Comparison of ENCODE assay signal across 1 cellular context in the genomic region with DNA sequence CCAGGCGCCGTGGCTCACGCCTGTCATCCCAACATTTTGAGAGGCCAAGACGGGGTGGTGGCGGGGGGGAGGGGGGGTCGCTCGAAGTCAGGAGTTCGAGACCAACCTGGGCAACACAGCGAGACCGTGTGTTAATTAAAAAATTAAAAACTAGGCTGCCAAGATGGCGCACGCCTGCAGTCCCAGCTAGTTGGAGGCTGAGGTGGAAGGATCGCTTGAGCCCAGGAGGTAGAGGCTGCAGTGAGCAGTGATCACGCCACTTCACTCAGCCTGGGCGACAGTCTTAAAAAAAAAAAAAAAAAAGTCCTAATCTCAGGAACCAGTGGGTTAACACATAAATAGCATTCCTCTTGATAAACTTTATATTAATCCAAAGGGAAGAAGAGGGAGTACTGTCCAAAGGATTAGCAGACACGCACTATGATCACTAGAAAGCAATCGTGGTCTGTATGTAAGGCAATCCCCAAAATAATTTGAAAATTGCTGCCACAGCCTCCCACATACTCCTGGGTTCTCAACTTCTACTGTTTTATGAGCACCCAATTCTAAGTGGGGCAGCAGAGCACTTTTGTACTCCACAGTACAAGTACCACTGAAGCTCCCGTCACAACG.
TF ChIP-seq lines count a peak whose summit lies in the region.

No MANE protein-coding gene starts in this region.

TF ChIP-seq in IMR-90, 13 proteins besides CTCF, POLR2A, EP300 and RAD21:
- no peak for TF ChIP-seq RFX5 (IDR thresholded peaks at IDR 0.05; ENCODE audit: low read depth, low read length)
- no peak for TF ChIP-seq MXI1 (IDR thresholded peaks at IDR 0.05; ENCODE audit: borderline replicate concordance, low read depth, low read length)
- no peak for TF ChIP-seq CHD1 (IDR thresholded peaks at IDR 0.05; ENCODE audit: low read depth, low read length)
- no peak for TF ChIP-seq NFE2L2 (IDR thresholded peaks at IDR 0.05; ENCODE audit: low read depth, low read length)
- TF ChIP-seq, protein P1, sequence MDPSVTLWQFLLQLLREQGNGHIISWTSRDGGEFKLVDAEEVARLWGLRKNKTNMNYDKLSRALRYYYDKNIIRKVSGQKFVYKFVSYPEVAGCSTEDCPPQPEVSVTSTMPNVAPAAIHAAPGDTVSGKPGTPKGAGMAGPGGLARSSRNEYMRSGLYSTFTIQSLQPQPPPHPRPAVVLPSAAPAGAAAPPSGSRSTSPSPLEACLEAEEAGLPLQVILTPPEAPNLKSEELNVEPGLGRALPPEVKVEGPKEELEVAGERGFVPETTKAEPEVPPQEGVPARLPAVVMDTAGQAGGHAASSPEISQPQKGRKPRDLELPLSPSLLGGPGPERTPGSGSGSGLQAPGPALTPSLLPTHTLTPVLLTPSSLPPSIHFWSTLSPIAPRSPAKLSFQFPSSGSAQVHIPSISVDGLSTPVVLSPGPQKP (IDR thresholded peaks at IDR 0.05; ENCODE audit: borderline replicate concordance, low read depth, low read length) = no peak
- TF ChIP-seq, protein P2, sequence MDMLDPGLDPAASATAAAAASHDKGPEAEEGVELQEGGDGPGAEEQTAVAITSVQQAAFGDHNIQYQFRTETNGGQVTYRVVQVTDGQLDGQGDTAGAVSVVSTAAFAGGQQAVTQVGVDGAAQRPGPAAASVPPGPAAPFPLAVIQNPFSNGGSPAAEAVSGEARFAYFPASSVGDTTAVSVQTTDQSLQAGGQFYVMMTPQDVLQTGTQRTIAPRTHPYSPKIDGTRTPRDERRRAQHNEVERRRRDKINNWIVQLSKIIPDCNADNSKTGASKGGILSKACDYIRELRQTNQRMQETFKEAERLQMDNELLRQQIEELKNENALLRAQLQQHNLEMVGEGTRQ (IDR thresholded peaks at IDR 0.05; ENCODE audit: low read depth, low read length) = no peak
- no peak for TF ChIP-seq SMC3 (IDR thresholded peaks at IDR 0.05; ENCODE audit: low read depth, low read length)
- TF ChIP-seq MAZ (IDR thresholded peaks at IDR 0.05; ENCODE audit: borderline replicate concordance, low read depth, low read length) = no peak
- TF ChIP-seq BHLHE40 (IDR thresholded peaks at IDR 0.05; ENCODE audit: low read depth, low read length) = no peak
- no peak for TF ChIP-seq RCOR1 (IDR thresholded peaks at IDR 0.05; ENCODE audit: insufficient replicate concordance, low read length)
- TF ChIP-seq FOS (IDR thresholded peaks at IDR 0.05; ENCODE audit: low read depth, low read length) = no peak
- TF ChIP-seq MAFK (IDR thresholded peaks at IDR 0.05; ENCODE audit: low read depth, low read length) = no peak
- TF ChIP-seq CEBPB (IDR thresholded peaks at IDR 0.05; ENCODE audit: low read depth, low read length) = no peak
TF ChIP-seq in IMR-90: peak in this region for 0.
